Comparison of ENCODE assay signal across 28 cellular contexts in genomic region chr13:24443366-24443765, GRCh38.
"Had no signal": no experiment of that assay in that cellular context is flagged by ENCODE, and none has a peak within 500 bp of the region (broad histone marks: within the 10 kb centered on the region; RNA-seq: fewer than 3 reads in every experiment).

No MANE protein-coding gene starts in this region.

- ATAC-seq: activated CD4-positive, alpha-beta T cell treated with anti-CD3 and anti-CD28 coated beads for 36 hours; activated CD8-positive, alpha-beta memory T cell treated with anti-CD3 and anti-CD28 coated beads, Interleukin-2, amount 10 ng/mL, durations not matched to agents 7 days and 5 days; activated CD8-positive, alpha-beta T cell treated with anti-CD3 and anti-CD28 coated beads, Interleukin-2, amount 10 ng/mL, durations not matched to agents 7 days and 5 days; effector memory CD8-positive, alpha-beta T cell; foreskin keratinocyte; gastrocnemius medialis; heart left ventricle; T-helper 17 cell had no signal

- H3K4me1 Mint-ChIP-seq: activated CD4-positive, alpha-beta T cell treated with anti-CD3 and anti-CD28 coated beads for 36 hours; activated CD8-positive, alpha-beta memory T cell treated with anti-CD3 and anti-CD28 coated beads, Interleukin-2, amount 10 ng/mL, durations not matched to agents 7 days and 5 days; activated naive CD4-positive, alpha-beta T cell treated with anti-CD3 and anti-CD28 coated beads, Interleukin-2, amount 50 U/mL, for 24 hours; activated naive CD8-positive, alpha-beta T cell treated with anti-CD3 and anti-CD28 coated beads, Interleukin-2, amount 10 ng/mL, durations not matched to agents 7 days and 5 days; brain had no signal

- H3K9me3 Mint-ChIP-seq: activated CD4-positive, alpha-beta memory T cell treated with anti-CD3 and anti-CD28 coated beads for 36 hours; activated CD4-positive, alpha-beta T cell treated with anti-CD3 and anti-CD28 coated beads, Interleukin-2, amount 10 ng/mL, durations not matched to agents 24 days and 14 days; activated naive CD4-positive, alpha-beta T cell treated with anti-CD3 and anti-CD28 coated beads for 36 hours; activated naive CD4-positive, alpha-beta T cell treated with anti-CD3 and anti-CD28 coated beads, Interleukin-2, amount 50 U/mL, for 24 hours; activated naive CD8-positive, alpha-beta T cell treated with anti-CD3 and anti-CD28 coated beads, Interleukin-2, amount 10 ng/mL, durations not matched to agents 7 days and 5 days; activated T-helper 2 cell treated with anti-CD3 and anti-CD28 coated beads, Interferon-gamma antibody, Interleukin-2, Interleukin-4, amounts not matched to agents 10 μg/mL and 5 μg/mL and 100 μg/mL, durations not matched to agents 14 hours and 24 hours and 36 hours; brain; dendritic cell treated with granulocyte-macrophage colony-stimulating factor and Interleukin-4, amounts not matched to agents 40 ng/mL and 50 ng/mL, for 4 days; effector memory CD8-positive, alpha-beta T cell had no signal

- DNase-seq: activated CD4-positive, alpha-beta memory T cell treated with anti-CD3 and anti-CD28 coated beads for 36 hours; activated CD4-positive, alpha-beta T cell treated with anti-CD3 and anti-CD28 coated beads for 36 hours; activated CD4-positive, alpha-beta T cell treated with anti-CD3 and anti-CD28 coated beads, Interleukin-2, amount 10 ng/mL, durations not matched to agents 24 days and 14 days; activated CD4-positive, CD25-positive, alpha-beta regulatory T cell; activated CD4-positive, CD25-positive, alpha-beta regulatory T cell treated with anti-CD3 and anti-CD28 coated beads, Interleukin-2, amount 50 U/mL, for 72 hours; activated CD8-positive, alpha-beta memory T cell treated with anti-CD3 and anti-CD28 coated beads, Interleukin-2, amount 10 ng/mL, durations not matched to agents 7 days and 5 days; activated CD8-positive, alpha-beta memory T cell treated with anti-CD3 and anti-CD28 coated beads, Interleukin-2, amount 50 U/mL, for 4 hours; activated CD8-positive, alpha-beta T cell treated with anti-CD3 and anti-CD28 coated beads, Interleukin-2, amount 10 ng/mL, durations not matched to agents 7 days and 5 days; activated effector memory CD4-positive, alpha-beta T cell treated with anti-CD3 and anti-CD28 coated beads, Interleukin-2, amount 50 U/mL, for 16 hours; activated naive CD4-positive, alpha-beta T cell treated with anti-CD3 and anti-CD28 coated beads for 36 hours; activated naive CD8-positive, alpha-beta T cell treated with anti-CD3 and anti-CD28 coated beads, Interleukin-2, amount 10 ng/mL, durations not matched to agents 7 days and 5 days; activated T-cell treated with anti-CD3 and anti-CD28 coated beads, Interleukin-2, amount 50 U/mL, for 1 hour; amygdala; aorta; central memory CD4-positive, alpha-beta T cell; effector CD4-positive, alpha-beta T cell; effector memory CD8-positive, alpha-beta T cell; erythroblast; foreskin keratinocyte; gastrocnemius medialis; glutamatergic neuron; heart left ventricle; T-helper 1 cell; T-helper 17 cell had no signal

- H3K27me3 Mint-ChIP-seq: activated CD4-positive, alpha-beta memory T cell treated with anti-CD3 and anti-CD28 coated beads for 36 hours; activated CD4-positive, alpha-beta T cell treated with anti-CD3 and anti-CD28 coated beads for 36 hours; activated CD4-positive, alpha-beta T cell treated with anti-CD3 and anti-CD28 coated beads, Interleukin-2, amount 10 ng/mL, durations not matched to agents 24 days and 14 days; activated CD8-positive, alpha-beta memory T cell treated with anti-CD3 and anti-CD28 coated beads, Interleukin-2, amount 10 ng/mL, durations not matched to agents 7 days and 5 days; activated naive CD4-positive, alpha-beta T cell treated with anti-CD3 and anti-CD28 coated beads, Interleukin-2, amount 50 U/mL, for 24 hours; activated naive CD8-positive, alpha-beta T cell treated with anti-CD3 and anti-CD28 coated beads, Interleukin-2, amount 10 ng/mL, durations not matched to agents 7 days and 5 days; dendritic cell treated with granulocyte-macrophage colony-stimulating factor and Interleukin-4, amounts not matched to agents 40 ng/mL and 50 ng/mL, for 4 days; effector memory CD8-positive, alpha-beta T cell; T-helper 17 cell had no signal

- H3K27ac Mint-ChIP-seq: activated CD4-positive, alpha-beta memory T cell treated with anti-CD3 and anti-CD28 coated beads for 36 hours; activated CD4-positive, alpha-beta T cell treated with anti-CD3 and anti-CD28 coated beads for 36 hours; activated CD4-positive, alpha-beta T cell treated with anti-CD3 and anti-CD28 coated beads, Interleukin-2, amount 10 ng/mL, durations not matched to agents 24 days and 14 days; activated CD8-positive, alpha-beta memory T cell treated with anti-CD3 and anti-CD28 coated beads, Interleukin-2, amount 10 ng/mL, durations not matched to agents 7 days and 5 days; activated CD8-positive, alpha-beta T cell treated with anti-CD3 and anti-CD28 coated beads, Interleukin-2, amount 10 ng/mL, durations not matched to agents 7 days and 5 days; activated naive CD4-positive, alpha-beta T cell treated with anti-CD3 and anti-CD28 coated beads for 36 hours; activated naive CD4-positive, alpha-beta T cell treated with anti-CD3 and anti-CD28 coated beads, Interleukin-2, amount 50 U/mL, for 24 hours; activated naive CD8-positive, alpha-beta T cell treated with anti-CD3 and anti-CD28 coated beads, Interleukin-2, amount 10 ng/mL, durations not matched to agents 7 days and 5 days; activated T-helper 2 cell treated with anti-CD3 and anti-CD28 coated beads, Interferon-gamma antibody, Interleukin-2, Interleukin-4, amounts not matched to agents 10 μg/mL and 5 μg/mL and 100 μg/mL, durations not matched to agents 14 hours and 24 hours and 36 hours; brain; dendritic cell treated with granulocyte-macrophage colony-stimulating factor and Interleukin-4, amounts not matched to agents 40 ng/mL and 50 ng/mL, for 4 days; effector memory CD8-positive, alpha-beta T cell; T-helper 17 cell had no signal

- H3K4me3 Mint-ChIP-seq: activated CD4-positive, alpha-beta memory T cell treated with anti-CD3 and anti-CD28 coated beads for 36 hours; activated CD4-positive, alpha-beta T cell treated with anti-CD3 and anti-CD28 coated beads for 36 hours; activated CD4-positive, alpha-beta T cell treated with anti-CD3 and anti-CD28 coated beads, Interleukin-2, amount 10 ng/mL, durations not matched to agents 24 days and 14 days; activated CD8-positive, alpha-beta memory T cell treated with anti-CD3 and anti-CD28 coated beads, Interleukin-2, amount 10 ng/mL, durations not matched to agents 7 days and 5 days; activated CD8-positive, alpha-beta T cell treated with anti-CD3 and anti-CD28 coated beads, Interleukin-2, amount 10 ng/mL, durations not matched to agents 7 days and 5 days; activated naive CD4-positive, alpha-beta T cell treated with anti-CD3 and anti-CD28 coated beads for 36 hours; activated naive CD4-positive, alpha-beta T cell treated with anti-CD3 and anti-CD28 coated beads, Interleukin-2, amount 50 U/mL, for 24 hours; activated naive CD8-positive, alpha-beta T cell treated with anti-CD3 and anti-CD28 coated beads, Interleukin-2, amount 10 ng/mL, durations not matched to agents 7 days and 5 days; brain; dendritic cell treated with granulocyte-macrophage colony-stimulating factor and Interleukin-4, amounts not matched to agents 40 ng/mL and 50 ng/mL, for 4 days; effector memory CD8-positive, alpha-beta T cell; T-helper 17 cell had no signal
